Comparison of ENCODE assay signal across 8 cellular contexts in genomic region chr1:214261206-214262123, GRCh38. TPM values are rescaled to one million over a fixed set of nuclear protein-coding genes. Genes with fewer than 3 reads are reported as not detected.
DNase-seq lines count a peak whose midpoint lies in the region; ATAC-seq and TF ChIP-seq lines count a peak whose summit lies in the region.

No MANE protein-coding gene starts in this region.

- WGBS in esophagus squamous epithelium, 2 donors = 9 to 11% methylated on average over 13 to 14 of the region's 15 CpGs

- DNase-seq in DMS53 treated with DMSO at 0.1 percent for 48 hours (lab: John Stamatoyannopoulos, UW; ENCODE audit: unreplicated experiment) (peak; percentile 92), OCI-LY7 (ENCODE audit: low spot score) (peak; percentile 73), activated T-cell treated with anti-CD3 and anti-CD28 coated beads for 48 hours (ENCODE audit: low read depth) (peak; percentile 76), esophagus squamous epithelium (lab: John Stamatoyannopoulos, UW) (no peak), nephron progenitor cell (peak; percentile 92)
- peak; percentile 73 for DNase-seq in stimulated activated naive CD4-positive, alpha-beta T cell treated with Interleukin-2 at 50 U/mL for 16 hours (lab: John Stamatoyannopoulos, UW)

- H3K9me2 ChIP-seq in OCI-LY7 (ENCODE audit: insufficient read depth, low read length) = no peaks in the 10 kb centered on the region

- no peak overlapping the region for H3K27ac Mint-ChIP-seq in nephron progenitor cell

- TF ChIP-seq RAD21 in Ishikawa (IDR thresholded peaks at IDR 0.05; ENCODE audit: low read depth) = peak; percentile 95

- intact Hi-C loops in OCI-LY7 (cut with micrococcal nuclease; ENCODE audit: unreplicated experiment) (loop anchor here (1.0 kb wide), 1 partner anchor 67 kb away; no protein-coding TSS in a partner anchor), esophagus squamous epithelium (cut with DNase I) (loop anchor here (5.0 kb wide), 1 partner anchor 66 kb away; no protein-coding TSS in a partner anchor)

- H3K4me2 ChIP-seq in OCI-LY7 (ENCODE audit: low read length) = no peak overlapping the region

- no peak overlapping the region for H3K4me3 Mint-ChIP-seq in nephron progenitor cell

- no peaks in the 10 kb centered on the region for H3K9me3 ChIP-seq in OCI-LY7 (ENCODE audit: low read length)
- no peaks in the 10 kb centered on the region for H3K9me3 ChIP-seq in esophagus squamous epithelium

- TF ChIP-seq POLR2A in esophagus squamous epithelium (IDR thresholded peaks at IDR 0.05) = no peak

- no peak overlapping the region for H2AFZ ChIP-seq in OCI-LY7 (ENCODE audit: low read length)

- no TSS peak for BruUV-seq in OCI-LY7 (replicated peaks; lab: Mats Ljungman, UMichigan)

- no peaks in the 10 kb centered on the region for H4K20me1 ChIP-seq in OCI-LY7 (ENCODE audit: insufficient read depth, low read length)

- H3K36me3 Mint-ChIP-seq in nephron progenitor cell (ENCODE audit: low read depth) = peaks cover 7% of the 10 kb centered on the region

- H3K36me3 ChIP-seq in OCI-LY7 (ENCODE audit: insufficient read depth, low read length) (no peaks in the 10 kb centered on the region), esophagus squamous epithelium (no peaks in the 10 kb centered on the region)

- peak; percentile 95 for ATAC-seq in GM21576 (IDR thresholded peaks at IDR 0.05; ENCODE audit: unreplicated experiment)

- H3K4me1 ChIP-seq in OCI-LY7 (ENCODE audit: insufficient read depth, low read length, poor library complexity, severe bottlenecking) (no peaks in the 10 kb centered on the region), esophagus squamous epithelium (peaks cover 0 to 8% (median 4%) of the 10 kb centered on the region in 3 donors)

- CTCF ChIA-PET in OCI-LY7 (lab: Charles Lee; ENCODE audit: unreplicated experiment) = interaction anchor here (0.5 to 6.1 kb wide), 7 partner anchors 9 to 323 kb away, joined by 3 to 76 read pairs (median 3); no protein-coding TSS in a partner anchor

- H3K4me1 Mint-ChIP-seq in nephron progenitor cell = peaks cover 35% of the 10 kb centered on the region

- no peaks in the 10 kb centered on the region for H3K79me2 ChIP-seq in OCI-LY7 (ENCODE audit: insufficient read depth, low read depth, low read length)

- no peak overlapping the region for H3K27ac ChIP-seq in OCI-LY7 (ENCODE audit: low read depth, low read length, poor library complexity, severe bottlenecking)
- H3K27ac ChIP-seq in esophagus squamous epithelium = no peak overlapping the region

- peak; percentile 95 for TF ChIP-seq CTCF in OCI-LY7 (conservative IDR thresholded peaks at IDR 0.05; ENCODE audit: low read length)
- peak; percentile 78 to 93 (median 92) for TF ChIP-seq CTCF in esophagus squamous epithelium (IDR thresholded peaks at IDR 0.05)
- TF ChIP-seq CTCF in nephron progenitor cell (IDR thresholded peaks at IDR 0.05) = peak; percentile 94

- peaks cover 0 to 60% (median 0%) of the 10 kb centered on the region in 4 donors for H3K27me3 ChIP-seq in esophagus squamous epithelium

- H3K9me3 Mint-ChIP-seq in nephron progenitor cell = peaks cover 9% of the 10 kb centered on the region

- no peak for TF ChIP-seq EP300 in Ishikawa (IDR thresholded peaks at IDR 0.05; ENCODE audit: borderline replicate concordance)

- no peak overlapping the region for H3K4me3 ChIP-seq in OCI-LY7 (ENCODE audit: low read depth, low read length, poor library complexity, severe bottlenecking)
- H3K4me3 ChIP-seq in esophagus squamous epithelium = peak overlapping the region in 1 of 4 donors; percentile 24

- POLR2A ChIA-PET in OCI-LY7 (lab: Charles Lee) = interaction anchor here (0.6 to 2.7 kb wide), 4 partner anchors 63 to 1437 kb away, joined by 3 to 17 read pairs (median 5); no protein-coding TSS in a partner anchor

- H3K27me3 Mint-ChIP-seq in nephron progenitor cell (ENCODE audit: low read depth, poor library complexity) = peaks cover 16% of the 10 kb centered on the region

TF ChIP-seq in Ishikawa, 13 proteins besides CTCF, POLR2A, EP300 and RAD21:
- no peak for TF ChIP-seq FOXM1 (IDR thresholded peaks at IDR 0.05; ENCODE audit: borderline replicate concordance, low read depth)
- 0 out of 2 replicates have a peak, but pooled peaks have one; percentile 15 for TF ChIP-seq CEBPB (IDR thresholded peaks at IDR 0.05)
TF ChIP-seq in Ishikawa: peak in this region for 1.

RNA-seq across cellular contexts. Expression of gene SMYD2, which starts 19.5 kb away (rescaled TPM):
- 26.5 and 36.5 TPM in 2 replicates for total RNA-seq in OCI-LY7 (2014; rRNA removed; shearing (Covaris generic))
- total RNA-seq in OCI-LY7 (2022) (20.8 and 22.3 TPM in 2 replicates), esophagus squamous epithelium (10 to 100 TPM; 19.0 to 35.5 (median 30.4) TPM)
